ENCODE assay signal across 8 cellular contexts in genomic region chr6:63351995-63352586, GRCh38. TPM values are rescaled to one million over a fixed set of nuclear protein-coding genes. Genes with fewer than 3 reads are reported as not detected.
A peak's percentile ranks its signal among the peaks of the same experiment; 100 is the strongest.
DNase-seq lines count a peak whose midpoint lies in the region; ATAC-seq and TF ChIP-seq lines count a peak whose summit lies in the region.

No MANE protein-coding gene starts in this region.

- ATAC-seq in GM18499 (IDR thresholded peaks at IDR 0.05; ENCODE audit: insufficient read depth, unreplicated experiment) (peak; percentile 22), HG02885 (IDR thresholded peaks at IDR 0.05; ENCODE audit: poor library complexity, unreplicated experiment) (peak; percentile 27), PC-3 (peak; percentile 25), upper lobe of left lung (ENCODE audit: low FRiP score in 2 of 2) (no peak)

- H3K36me3 ChIP-seq in PC-3 (ENCODE audit: low read depth, low read length) (no peaks in the 10 kb centered on the region), upper lobe of left lung (no peaks in the 10 kb centered on the region)

- CTCF ChIA-PET in PC-3 (lab: Charles Lee): interaction anchor here (0.6 to 2.6 kb wide), 8 partner anchors 151 to 452 kb away, joined by 3 to 23 read pairs (median 4); no protein-coding TSS in a partner anchor

- H3K27ac ChIP-seq in PC-3 (ENCODE audit: low read length) (no peak overlapping the region), upper lobe of left lung (peak overlapping the region in 3 of 4 donors; percentile 41 to 65 (median 53))

- no peaks in the 10 kb centered on the region for H4K20me1 ChIP-seq in PC-3 (ENCODE audit: low read length)

- H3K79me2 ChIP-seq in PC-3 (ENCODE audit: low read length): no peaks in the 10 kb centered on the region

- no peaks in the 10 kb centered on the region for H3K9me2 ChIP-seq in PC-3 (replicated peaks; ENCODE audit: low read length)

- TF ChIP-seq CTCF in PC-3 (conservative IDR thresholded peaks at IDR 0.05; ENCODE audit: low read depth, low read length) (peak; percentile 62), upper lobe of left lung (IDR thresholded peaks at IDR 0.05) (peak in 3 of 6 experiments; percentile 18 to 41 (median 33)), lower leg skin (IDR thresholded peaks at IDR 0.05) (no peak)

- H3K4me2 ChIP-seq in PC-3 (ENCODE audit: low read length): peak overlapping the region; percentile 10; the same call in 1 of the 2 replicates

- H3F3A ChIP-seq in PC-3 (ENCODE audit: low read length, unreplicated experiment): no peaks in the 10 kb centered on the region

- no peaks in the 10 kb centered on the region for H3K27me3 ChIP-seq in PC-3 (ENCODE audit: low read length)
- no peaks in the 10 kb centered on the region for H3K27me3 ChIP-seq in upper lobe of left lung

- POLR2A ChIA-PET in PC-3 (lab: Charles Lee; ENCODE audit: unreplicated experiment): no interaction called here

- H2AFZ ChIP-seq in PC-3 (ENCODE audit: low read length): no peak overlapping the region

- WGBS in upper lobe of left lung, 2 donors: 46 to 53% methylated on average over 6 of the region's 6 CpGs
- 58 to 60% methylated on average over 6 of the region's 6 CpGs for WGBS in lower leg skin, 2 donors

- H3K4me3 ChIP-seq in PC-3 (ENCODE audit: low read length): no peak overlapping the region
- H3K4me3 ChIP-seq in upper lobe of left lung: no peak overlapping the region
- H3K4me3 ChIP-seq in lower leg skin (ENCODE audit: low read depth, poor library complexity, severe bottlenecking): no peak overlapping the region

- DNase-seq in AG08396 (ENCODE audit: low spot score) (peak; percentile 8), PC-3 (peak; percentile 45), fibroblast of the conjunctiva (ENCODE audit: low read depth) (peak; percentile 68), upper lobe of left lung (no peak), lower leg skin (ENCODE audit: low spot score in 2 of 2) (no peak)
- DNase-seq in stimulated activated CD4-positive, alpha-beta T cell treated with anti-CD3 and anti-CD28 coated beads, Interleukin-1b, Interleukin-23, amount 100 ng/mL, for 48 hours: no peak

- no peaks in the 10 kb centered on the region for H3K9me3 ChIP-seq in PC-3 (ENCODE audit: low read length)
- no peaks in the 10 kb centered on the region for H3K9me3 ChIP-seq in upper lobe of left lung

- H3K9ac ChIP-seq in PC-3 (ENCODE audit: low read length): no peak overlapping the region

- no TSS peak for BruUV-seq in PC-3 (replicated peaks; lab: Mats Ljungman, UMichigan)

- TF ChIP-seq EP300 in upper lobe of left lung (IDR thresholded peaks at IDR 0.05): no peak

- TF ChIP-seq POLR2A in upper lobe of left lung (IDR thresholded peaks at IDR 0.05) (no peak), lower leg skin (IDR thresholded peaks at IDR 0.05) (no peak)

- intact Hi-C loops in PC-3 (cut with micrococcal nuclease) (loop anchor here (1.0 kb wide), 3 partner anchors 175 to 412 kb away; no protein-coding TSS in a partner anchor), lower leg skin (cut with DNase I; ENCODE audit: low total_unique reads) (no loop called here)

- H3K4me1 ChIP-seq in PC-3 (ENCODE audit: insufficient read depth, low read length) (peaks cover 27% of the 10 kb centered on the region), upper lobe of left lung (peaks cover 0 to 14% (median 6%) of the 10 kb centered on the region in 4 donors)

RNA-seq across cellular contexts. Expression of gene LGSN, which starts 32.3 kb away (rescaled TPM):
- total RNA-seq in PC-3 (2014; rRNA removed): not detected in 2 replicates
- total RNA-seq in upper lobe of left lung: 1 to 10 TPM in 2 of 6 donors, under 1 TPM in 4; 0.17 to 2.1 (median 0.86) TPM
- total RNA-seq in lower leg skin: not detected

Comparison
In these comparisons a context has a peak if more than half of its experiments do, and no peak if none do; other contexts are left out.
1. DNase-seq: peak in AG08396 (single experiment), PC-3 (single experiment) and fibroblast of the conjunctiva (single experiment); none in upper lobe of left lung (0 of 2), stimulated activated CD4-positive, alpha-beta T cell treated with anti-CD3 and anti-CD28 coated beads, Interleukin-1b, Interleukin-23, amount 100 ng/mL, for 48 hours (single experiment) and lower leg skin (0 of 2).
2. ATAC-seq: peak in GM18499 (single experiment), HG02885 (single experiment) and PC-3 (single experiment); none in upper lobe of left lung (0 of 2).